Comparison of ENCODE assay signal across 33 cellular contexts in the genomic region with DNA sequence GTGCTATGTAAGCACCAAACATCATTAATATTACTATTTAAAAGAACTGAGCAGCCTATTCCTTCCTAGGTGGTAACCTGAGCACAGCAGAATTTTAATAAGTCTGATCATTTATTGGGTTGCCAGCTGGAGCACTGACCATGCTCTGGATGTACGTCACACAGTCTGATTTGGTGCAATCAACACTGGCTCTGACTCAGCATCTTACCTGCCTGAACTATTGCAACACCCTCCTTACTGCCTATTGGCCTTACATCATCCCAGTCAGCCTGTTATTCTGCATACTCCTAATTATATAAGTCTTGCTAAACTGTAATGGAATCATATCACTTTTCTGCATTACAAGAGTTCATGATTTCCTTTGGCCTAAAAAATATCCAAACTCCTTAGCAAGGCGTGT.
DNase-seq lines count a peak whose midpoint lies in the region; ATAC-seq and TF ChIP-seq lines count a peak whose summit lies in the region.
"Had no signal": no experiment of that assay in that cellular context is flagged by ENCODE, and none has a peak within 500 bp of the region (broad histone marks: within the 10 kb centered on the region; RNA-seq: fewer than 3 reads in every experiment).

No MANE protein-coding gene starts in this region.

- 0 out of 2 replicates have a peak overlapping the region, but pooled peaks have one; percentile 12 for H3K27ac ChIP-seq in PC-9
- H3K27ac ChIP-seq in mesendoderm (ENCODE audit: low read depth, low read length): no peak overlapping the region
- no peak overlapping the region for H3K27ac ChIP-seq in spleen
- H3K27ac ChIP-seq: cardiac muscle cell, colonic mucosa, esophagus muscularis mucosa, GM23248, heart left ventricle, KMS-11, psoas muscle, transverse colon, VCaP had no signal

- H3K27me3 ChIP-seq in PC-9 (ENCODE audit: insufficient read depth, low read depth) (no peaks in the 10 kb centered on the region), mesendoderm (ENCODE audit: insufficient read depth, low read length, poor library complexity) (no peaks in the 10 kb centered on the region), spleen (replicated peaks in 1 of 7) (peaks cover 0 to 5% (median 0%) of the 10 kb centered on the region in 7 donors)
- H3K27me3 ChIP-seq: cardiac muscle cell, colonic mucosa, esophagus muscularis mucosa, transverse colon had no signal

- H3K9me2 ChIP-seq in PC-9 (ENCODE audit: insufficient read depth): no peaks in the 10 kb centered on the region

- no peak for ATAC-seq in HG03039 (IDR thresholded peaks at IDR 0.05; ENCODE audit: unreplicated experiment)
- ATAC-seq: heart left ventricle; natural killer cell treated with Interleukin-12 subunit alpha and Interleukin-12 subunit beta and Interleukin-15 and Interleukin-18, amount 100 ng/mL, for 72 hours; psoas muscle had no signal

- H2AK5ac ChIP-seq in mesendoderm (ENCODE audit: low read length): no peak overlapping the region

- no peak overlapping the region for H3K18ac ChIP-seq in mesendoderm (ENCODE audit: low read length)

- TF ChIP-seq CTCF in PC-9 (conservative IDR thresholded peaks at IDR 0.05): no peak
- no peak for TF ChIP-seq CTCF in epithelial cell of proximal tubule (conservative IDR thresholded peaks at IDR 0.05; ENCODE audit: low read depth, low read length)
- TF ChIP-seq CTCF in spleen (IDR thresholded peaks at IDR 0.05 in 8 of 11, conservative IDR thresholded peaks at IDR 0.05 in 3 of 11): no peak

- H3K4me1 ChIP-seq in PC-9 (replicated peaks; ENCODE audit: insufficient read depth): no peaks in the 10 kb centered on the region
- H3K4me1 ChIP-seq in mesendoderm (ENCODE audit: control insufficient read depth, low read depth, low read length): no peaks in the 10 kb centered on the region
- no peaks in the 10 kb centered on the region for H3K4me1 ChIP-seq in spleen
- H3K4me1 ChIP-seq: Caco-2, colonic mucosa, esophagus muscularis mucosa, heart left ventricle, psoas muscle, transverse colon had no signal

- no peak overlapping the region for H2BK15ac ChIP-seq in mesendoderm (replicated peaks; ENCODE audit: low read depth)

- H3K56ac ChIP-seq in mesendoderm (ENCODE audit: low read length): no peak overlapping the region

- no peak overlapping the region for H4K8ac ChIP-seq in mesendoderm (ENCODE audit: low read depth, low read length)

- H3K4me2 ChIP-seq in PC-9 (no peak overlapping the region), mesendoderm (ENCODE audit: low read length) (no peak overlapping the region)
- H3K4me2 ChIP-seq: KMS-11 had no signal

- H3K4me3 ChIP-seq in PC-9 (no peak overlapping the region), epithelial cell of proximal tubule (ENCODE audit: low read depth, low read length) (no peak overlapping the region), mesendoderm (ENCODE audit: low read length) (no peak overlapping the region), spleen (no peak overlapping the region)
- H3K4me3 ChIP-seq: cardiac muscle cell, colonic mucosa, esophagus muscularis mucosa, GM23248, heart left ventricle, lung, psoas muscle, transverse colon had no signal

- no peak overlapping the region for H3K23ac ChIP-seq in mesendoderm (ENCODE audit: low read length)

- H2BK120ac ChIP-seq in mesendoderm (ENCODE audit: low read depth, low read length): no peak overlapping the region

- CTCF ChIA-PET in PC-9 (lab: Charles Lee): no interaction called here

- peak; percentile 37 for DNase-seq in HPDE6-E6E7 (ENCODE audit: extremely low spot score)
- DNase-seq in PC-9: peak in 1 of 2 experiments; percentile 63
- peak; percentile 33 for DNase-seq in epithelial cell of proximal tubule (ENCODE audit: low read depth)
- DNase-seq in mesendoderm: peak; percentile 3
- DNase-seq in spleen: no peak
- DNase-seq in A172 (ENCODE audit: low spot score): no peak
- DNase-seq: activated CD4-positive, alpha-beta T cell treated with anti-CD3 and anti-CD28 coated beads for 4 hours; activated T-cell treated with anti-CD3 and anti-CD28 coated beads for 4 hours; aorta; C1 segment of cervical spinal cord; colonic mucosa; effector CD4-positive, alpha-beta T cell; foreskin fibroblast; GM23248; heart left ventricle; kidney; MM.1S; NCI-H1105 treated with DMSO at 0.1 percent for 48 hours; NCI-H1930; NCI-H524; occipital lobe; psoas muscle; SW 1271; T-helper 9 cell; transverse colon had no signal

- no peaks in the 10 kb centered on the region for H4K20me1 ChIP-seq in PC-9 (ENCODE audit: insufficient read depth)

- POLR2A ChIA-PET in PC-9 (lab: Charles Lee; ENCODE audit: unreplicated experiment): no interaction called here

- no peaks in the 10 kb centered on the region for H3F3A ChIP-seq in PC-9 (ENCODE audit: insufficient read depth, low read depth)

- H2BK5ac ChIP-seq in mesendoderm (ENCODE audit: low read length): no peak overlapping the region

- H3K79me1 ChIP-seq in mesendoderm (ENCODE audit: low read length): no peaks in the 10 kb centered on the region

- H3K9ac ChIP-seq in mesendoderm (ENCODE audit: low read length): no peak overlapping the region
- H3K9ac ChIP-seq: GM23248, KMS-11 had no signal

- H3K36me3 ChIP-seq in PC-9 (ENCODE audit: low read depth) (no peaks in the 10 kb centered on the region), mesendoderm (ENCODE audit: control insufficient read depth, insufficient read depth, low read length) (no peaks in the 10 kb centered on the region), spleen (no peaks in the 10 kb centered on the region)
- H3K36me3 ChIP-seq: cardiac muscle cell, colonic mucosa, esophagus muscularis mucosa, heart left ventricle, transverse colon had no signal

- no peak overlapping the region for H4K5ac ChIP-seq in mesendoderm (ENCODE audit: low read length)

- WGBS in mesendoderm (ENCODE audit: extremely low coverage, insufficient coverage, low lambda C conversion rate): no CpG with 5 or more reads among the region's 2 CpGs
- WGBS in spleen, 5 donors: 42 to 82% (median 65%) methylated on average over 2 of the region's 2 CpGs

- intact Hi-C loops in PC-9 (cut with micrococcal nuclease; ENCODE audit: unreplicated experiment) (no loop called here), spleen (cut with DNase I; ENCODE audit: low total_unique reads) (no loop called here)

- H2AFZ ChIP-seq in PC-9: no peak overlapping the region
- H2AFZ ChIP-seq: GM23248 had no signal

- no TSS peak for BruUV-seq in PC-9 (replicated peaks; lab: Mats Ljungman, UMichigan)

- H3K79me2 ChIP-seq in PC-9 (ENCODE audit: low read depth) (no peaks in the 10 kb centered on the region), mesendoderm (ENCODE audit: control insufficient read depth, insufficient read depth, low read length) (no peaks in the 10 kb centered on the region)

- no peak overlapping the region for H3K4ac ChIP-seq in mesendoderm (ENCODE audit: low read depth, low read length)

- no peaks in the 10 kb centered on the region for H3K9me3 ChIP-seq in PC-9 (ENCODE audit: insufficient read depth, low read depth)
- H3K9me3 ChIP-seq in spleen: no peaks in the 10 kb centered on the region
- H3K9me3 ChIP-seq: Caco-2, colonic mucosa, esophagus muscularis mucosa, heart left ventricle, psoas muscle, transverse colon had no signal

- TF ChIP-seq POLR2A in spleen (IDR thresholded peaks at IDR 0.05): no peak

Comparison
In these comparisons a context has a peak if more than half of its experiments do, and no peak if none do; other contexts are left out.
1. DNase-seq: peak in HPDE6-E6E7 (single experiment), epithelial cell of proximal tubule (single experiment) and mesendoderm (single experiment); none in spleen (single experiment) and A172 (single experiment).